8 cellular contexts compared by ENCODE assay signal in the genomic region with DNA sequence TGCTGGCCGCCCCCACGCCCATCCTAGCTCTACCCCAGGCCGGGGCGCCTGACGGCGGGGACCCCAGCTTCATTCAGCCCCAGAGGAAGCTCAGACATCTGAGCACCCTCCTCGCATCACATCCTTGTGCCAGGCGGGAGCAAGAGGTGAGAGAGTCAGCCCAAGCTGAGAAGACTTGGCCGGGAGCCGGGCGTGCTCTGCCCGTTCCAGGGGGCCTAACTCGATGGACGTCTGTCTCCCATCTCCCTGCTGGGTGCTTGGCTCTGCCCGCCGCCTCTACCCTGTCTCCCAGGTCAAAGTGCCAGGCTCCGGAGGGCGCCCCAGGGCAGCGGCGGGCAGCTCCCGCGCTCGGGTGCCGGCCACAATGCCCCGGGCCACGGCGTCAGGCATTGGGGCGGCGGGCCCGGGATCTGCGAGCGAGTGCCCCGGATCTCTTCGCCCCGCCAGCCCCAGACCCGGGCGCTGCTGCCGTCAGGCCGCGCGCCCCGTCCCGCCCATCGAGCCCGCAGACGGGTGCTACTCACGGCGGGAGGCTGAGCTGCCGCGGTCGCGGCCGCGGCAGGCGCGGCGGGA. TPM values are rescaled to one million over a fixed set of nuclear protein-coding genes. Genes with fewer than 3 reads are reported as not detected.
A peak's percentile ranks its signal among the peaks of the same experiment; 100 is the strongest.
DNase-seq lines count a peak whose midpoint lies in the region; ATAC-seq, FAIRE-seq and TF ChIP-seq lines count a peak whose summit lies in the region.

No MANE protein-coding gene starts in this region.

- 15% methylated on average over 57 of the region's 57 CpGs for whole genome bisulfite sequencing in HUES64
- WGBS in K562 (ENCODE audit: insufficient coverage, low coverage, missing lambda C conversion rate), result 62% methylated on average over 20 of the region's 57 CpGs
- 3% methylated on average over 5 of the region's 57 CpGs for WGBS in suprapubic skin

- no peak for FAIRE-seq in K562 (lab: Jason Lieb, UNC)

- in situ Hi-C loops in K562 (cut with MboI), result no loop called here

- H2AFZ ChIP-seq in K562 (ENCODE audit: low read depth, low read length), result peak overlapping the region; percentile 69

- no TSS peak for BruUV-seq in K562 (replicated peaks; lab: Mats Ljungman, UMichigan)

- H3K9ac ChIP-seq in HUES64 (ENCODE audit: low read depth, low read length), result peak overlapping the region; percentile 39
- peak overlapping the region in 1 of 2 experiments; percentile 96; a peak in 3 of 4 replicates for H3K9ac ChIP-seq in K562 (ENCODE audit: insufficient read depth in 1 of 2, low read depth in 2 of 2, low read length in 2 of 2)

- H3K4me3 Mint-ChIP-seq in activated T-cell treated with anti-CD3 and anti-CD28 coated beads, Interleukin-2, amount 50 U/mL, for 4 hours, result peak overlapping the region; percentile 70

- H3K27ac ChIP-seq in HUES64 (ENCODE audit: low read depth, low read length) (no peak overlapping the region), K562 (ENCODE audit: extremely low read depth, low read depth, low read length) (no peak overlapping the region), suprapubic skin (peak overlapping the region; percentile 52)

- peak overlapping the region; percentile 60 for H3K4me3 ChIP-seq in HUES64 (ENCODE audit: low read length)
- H3K4me3 ChIP-seq in K562, result peak overlapping the region; percentile 43
- H3K4me3 ChIP-seq in suprapubic skin, result peak overlapping the region; percentile 59

- no peaks in the 10 kb centered on the region for H3K9me3 ChIP-seq in HUES64 (ENCODE audit: insufficient read depth, low read depth, low read length)
- H3K9me3 ChIP-seq in K562 (replicated peaks; ENCODE audit: control insufficient read depth, insufficient read depth, low read depth, low read length), result no peaks in the 10 kb centered on the region
- no peaks in the 10 kb centered on the region for H3K9me3 ChIP-seq in suprapubic skin

- H3K79me2 ChIP-seq in K562 (ENCODE audit: control insufficient read depth, insufficient read depth, low read length), result no peaks in the 10 kb centered on the region

- ATAC-seq in activated T-cell treated with anti-CD3 and anti-CD28 coated beads, Interleukin-2, amount 50 U/mL, for 4 hours, result peak; percentile 67 to 72
- ATAC-seq in K562 (peak; percentile 45; the same call in 2 of the 3 replicates), left colon (peak; percentile 54)

- no peak for TF ChIP-seq POLR2A in K562 (conservative IDR thresholded peaks at IDR 0.05)
- no peak for TF ChIP-seq POLR2A in suprapubic skin (IDR thresholded peaks at IDR 0.05)

- H3K9me1 ChIP-seq in K562 (ENCODE audit: control insufficient read depth, insufficient read depth, low read length), result no peaks in the 10 kb centered on the region

- H3K4me1 ChIP-seq in HUES64 (ENCODE audit: insufficient read depth, low read length) (no peaks in the 10 kb centered on the region; the same call in 1 of the 2 replicates), K562 (replicated peaks in 1 of 2; ENCODE audit: control insufficient read depth in 2 of 2, insufficient read depth in 2 of 2, low read length in 2 of 2) (peaks cover 4 to 26% of the 10 kb centered on the region in 2 experiments; a peak in 3 of 5 replicates), suprapubic skin (peaks cover 19% of the 10 kb centered on the region)

- TF ChIP-seq CTCF in K562 (IDR thresholded peaks at IDR 0.05 in 2 of 3, conservative IDR thresholded peaks at IDR 0.05 in 1 of 3; ENCODE audit: insufficient read depth in 2 of 3, low read depth in 1 of 3, low read length in 3 of 3) (no peak), suprapubic skin (IDR thresholded peaks at IDR 0.05) (no peak)

- H3K9me3 Mint-ChIP-seq in activated T-cell treated with anti-CD3 and anti-CD28 coated beads, Interleukin-2, amount 50 U/mL, for 4 hours, result no peaks in the 10 kb centered on the region

- no peak for DNase-seq in activated T-cell treated with anti-CD3 and anti-CD28 coated beads, Interleukin-2, amount 50 U/mL, for 4 hours
- DNase-seq in activated T-cell treated with anti-CD3 and anti-CD28 coated beads, Interleukin-2, amount 50 U/mL, for 1 hour, result no peak
- DNase-seq in K562 (ENCODE audit: extremely low read depth in 1 of 4, low spot score in 3 of 4), result no peak
- DNase-seq in left colon, result peak in 1 of 2 donors; percentile 50
- no peak for DNase-seq in suprapubic skin (ENCODE audit: low spot score in 2 of 2)
- no peak for DNase-seq in CD1c-positive myeloid dendritic cell (ENCODE audit: extremely low spot score)
- no peak for DNase-seq in amniotic stem cell (lab: John Stamatoyannopoulos, UW)

- TF ChIP-seq EP300 in K562 (IDR thresholded peaks at IDR 0.05; ENCODE audit: low read length) (no peak), suprapubic skin (IDR thresholded peaks at IDR 0.05) (no peak)

- CTCF ChIA-PET in K562 (lab: Yijun Ruan, JAX; ENCODE audit: low intra/inter-chr PET ratio), result interaction anchor here (0.8 to 1.9 kb wide), 3 partner anchors 209 to 294 kb away, joined by 4 to 9 read pairs (median 5); no protein-coding TSS in a partner anchor

- peaks cover 3% of the 10 kb centered on the region for H3K27me3 Mint-ChIP-seq in activated T-cell treated with anti-CD3 and anti-CD28 coated beads, Interleukin-2, amount 50 U/mL, for 4 hours (ENCODE audit: low read depth)

- peaks cover 20% of the 10 kb centered on the region for H3K4me1 Mint-ChIP-seq in activated T-cell treated with anti-CD3 and anti-CD28 coated beads, Interleukin-2, amount 50 U/mL, for 4 hours (ENCODE audit: low read depth)

- peaks cover 48% of the 10 kb centered on the region for H3K27me3 ChIP-seq in HUES64 (ENCODE audit: insufficient read depth, low read length)
- H3K27me3 ChIP-seq in K562 (ENCODE audit: control insufficient read depth in 2 of 2, insufficient read depth in 2 of 2, low read length in 2 of 2), result no peaks in the 10 kb centered on the region
- H3K27me3 ChIP-seq in suprapubic skin, result no peaks in the 10 kb centered on the region

- H3K36me3 Mint-ChIP-seq in activated T-cell treated with anti-CD3 and anti-CD28 coated beads, Interleukin-2, amount 50 U/mL, for 4 hours (ENCODE audit: insufficient read depth), result no peaks in the 10 kb centered on the region

- peak overlapping the region; percentile 48 for H3K4me2 ChIP-seq in K562 (ENCODE audit: insufficient read depth, low read length)

- intact Hi-C loops in K562 (cut with micrococcal nuclease), result loop anchor here (1.0 to 5.0 kb wide), 6 partner anchors 41 to 294 kb away; no protein-coding TSS in a partner anchor
- intact Hi-C loops in left colon (cut with DNase I, micrococcal nuclease), result loop anchor here in 1 of 2 donors (10.0 kb wide), 1 partner anchor 101 kb away; no protein-coding TSS in a partner anchor

- H3K36me3 ChIP-seq in HUES64 (ENCODE audit: insufficient read depth, low read length), result no peaks in the 10 kb centered on the region
- H3K36me3 ChIP-seq in K562 (ENCODE audit: control insufficient read depth, insufficient read depth, low read length), result no peaks in the 10 kb centered on the region
- no peaks in the 10 kb centered on the region for H3K36me3 ChIP-seq in suprapubic skin

- no peaks in the 10 kb centered on the region for H4K20me1 ChIP-seq in K562 (replicated peaks; ENCODE audit: control insufficient read depth, insufficient read depth, low read length)

- TF ChIP-seq RAD21 in K562 (CRISPR knock-in tag; conservative IDR thresholded peaks at IDR 0.05 in 1 of 2, IDR thresholded peaks at IDR 0.05 in 1 of 2), result no peak

- POLR2A ChIA-PET in K562 (lab: Yijun Ruan, JAX), result interaction anchor here (0.6 to 0.8 kb wide), 5 partner anchors 21 to 432 kb away, joined by 3 to 5 read pairs (median 3); no protein-coding TSS in a partner anchor

RNA-seq across cellular contexts. Expression of a gene that starts 0.4 kb away (rescaled TPM):
- 1 to 10 TPM in 1 of 3 donors, under 1 TPM in 2; 0.40 to 1.1 (median 0.71) TPM for total RNA-seq in activated T-cell treated with anti-CD3 and anti-CD28 coated beads, Interleukin-2, amount 50 U/mL, for 4 hours
- polyA plus RNA-seq in HUES64 (2013, experiment 1 of 2), result 1.6 TPM
- polyA plus RNA-seq in HUES64 (2013, experiment 2 of 2), result 2.2 TPM
- 6.8 and 11.4 TPM in 2 replicates for total RNA-seq in K562 (2011; cell fraction: chromatin; rRNA removed; ENCODE audit: low replicate concordance)
- total RNA-seq in K562 (2011; cell fraction: nucleolus; rRNA removed), result 5.1 and 6.5 TPM in 2 replicates
- total RNA-seq in K562 (2011; cell fraction: nucleoplasm; rRNA removed), result 7.7 and 10.2 TPM in 2 replicates
- total RNA-seq in K562 (2014; rRNA removed) (2.2 and 3.3 TPM in 2 replicates), K562 (2014; rRNA removed; fragmentation: Illumina TruSeq; extraction: Trizol) (1.6 and 1.7 TPM in 2 replicates), K562 (2015; rRNA removed; fragmentation: Illumina TruSeq; extraction: Trizol) (1.3 and 2.2 TPM in 2 replicates), K562 (2021) (3.3 and 3.9 TPM in 2 replicates), left colon (10 to 100 TPM; 48.8 to 58.3 TPM), suprapubic skin (10 to 100 TPM; 13.1 to 30.8 (median 26.4) TPM)
- polyA plus RNA-seq in K562 (2011; rRNA removed) (2.9 and 5.2 TPM in 2 replicates), K562 (2014; fragmentation: Illumina TruSeq; extraction: Trizol) (1.4 and 1.9 TPM in 2 replicates), K562 (2014; fragmentation: Nextera tagmentation; extraction: Ambion mirVana) (under 1 TPM; 0.14 to 0.20 TPM), K562 (2014; rRNA removed) (3.5 and 3.6 TPM in 2 replicates)
- polyA plus RNA-seq in K562 (2011; cell fraction: cytosol; rRNA removed), result 2.5 and 5.4 TPM in 2 replicates
- 7.6 and 18.2 TPM in 2 replicates for polyA plus RNA-seq in K562 (2011; cell fraction: nucleus; rRNA removed)
- 1.7 and 4.1 TPM in 2 replicates for polyA plus RNA-seq in K562 (2012)
- 2.5 and 3.3 TPM in 2 replicates for polyA minus RNA-seq in K562 (2011; rRNA and poly(A)+ RNA removed)
- 2.2 and 2.9 TPM in 2 replicates for polyA minus RNA-seq in K562 (2011; cell fraction: cytosol; rRNA and poly(A)+ RNA removed)
- 3.6 and 5.4 TPM in 2 replicates for polyA minus RNA-seq in K562 (2011; cell fraction: nucleus; rRNA and poly(A)+ RNA removed)

RNA-seq across cellular contexts. Expression of a gene that starts 47.8 kb away (rescaled TPM):
- total RNA-seq in activated T-cell treated with anti-CD3 and anti-CD28 coated beads, Interleukin-2, amount 50 U/mL, for 4 hours, result 10 to 100 TPM; 37.5 to 45.4 (median 44.1) TPM
- polyA plus RNA-seq in HUES64 (2013, experiment 1 of 2), result 90.8 TPM
- 104 TPM for polyA plus RNA-seq in HUES64 (2013, experiment 2 of 2)
- 15.6 and 44.0 TPM in 2 replicates for total RNA-seq in K562 (2011; cell fraction: chromatin; rRNA removed; ENCODE audit: low replicate concordance)
- total RNA-seq in K562 (2011; cell fraction: nucleolus; rRNA removed), result 20.5 and 22.0 TPM in 2 replicates
- 45.9 and 58.2 TPM in 2 replicates for total RNA-seq in K562 (2011; cell fraction: nucleoplasm; rRNA removed)
- total RNA-seq in K562 (2014; rRNA removed), result 275 and 313 TPM in 2 replicates
- 251 and 275 TPM in 2 replicates for total RNA-seq in K562 (2014; rRNA removed; fragmentation: Illumina TruSeq; extraction: Trizol)
- total RNA-seq in K562 (2015; rRNA removed; fragmentation: Illumina TruSeq; extraction: Trizol), result 287 and 321 TPM in 2 replicates
- total RNA-seq in K562 (2021), result 161 and 181 TPM in 2 replicates
- polyA plus RNA-seq in K562 (2011; rRNA removed), result 189 and 280 TPM in 2 replicates
- 54.1 and 108 TPM in 2 replicates for polyA plus RNA-seq in K562 (2011; cell fraction: cytosol; rRNA removed)
- polyA plus RNA-seq in K562 (2011; cell fraction: nucleus; rRNA removed), result 34.6 and 53.7 TPM in 2 replicates
- polyA plus RNA-seq in K562 (2012), result 167 and 221 TPM in 2 replicates
- 223 and 243 TPM in 2 replicates for polyA plus RNA-seq in K562 (2014; fragmentation: Illumina TruSeq; extraction: Trizol)
- polyA plus RNA-seq in K562 (2014; fragmentation: Nextera tagmentation; extraction: Ambion mirVana), result 100 to 1,000 TPM; 354 to 408 TPM
- 381 and 429 TPM in 2 replicates for polyA plus RNA-seq in K562 (2014; rRNA removed)
- polyA minus RNA-seq in K562 (2011; rRNA and poly(A)+ RNA removed), result 45.9 and 50.0 TPM in 2 replicates
- polyA minus RNA-seq in K562 (2011; cell fraction: cytosol; rRNA and poly(A)+ RNA removed), result 23.8 and 27.5 TPM in 2 replicates
- 14.0 and 25.8 TPM in 2 replicates for polyA minus RNA-seq in K562 (2011; cell fraction: nucleus; rRNA and poly(A)+ RNA removed)
- 100 to 1,000 TPM in 1 of 2 donors, 10 to 100 TPM in 1; 86.5 to 106 TPM for total RNA-seq in left colon
- 10 to 100 TPM; 19.1 to 37.0 (median 21.8) TPM for total RNA-seq in suprapubic skin

RNA-seq across cellular contexts. Expression of a gene that starts 49.9 kb away (rescaled TPM):
- 10 to 100 TPM; 88.4 to 96.4 (median 93.6) TPM for total RNA-seq in activated T-cell treated with anti-CD3 and anti-CD28 coated beads, Interleukin-2, amount 50 U/mL, for 4 hours
- 48.6 TPM for polyA plus RNA-seq in HUES64 (2013, experiment 1 of 2)
- polyA plus RNA-seq in HUES64 (2013, experiment 2 of 2), result 46.7 TPM
- total RNA-seq in K562 (2011; cell fraction: chromatin; rRNA removed; ENCODE audit: low replicate concordance), result 111 and 159 TPM in 2 replicates
- total RNA-seq in K562 (2011; cell fraction: nucleolus; rRNA removed), result 71.4 and 72.4 TPM in 2 replicates
- total RNA-seq in K562 (2011; cell fraction: nucleoplasm; rRNA removed), result 79.0 and 93.2 TPM in 2 replicates
- total RNA-seq in K562 (2014; rRNA removed) (29.0 and 41.7 TPM in 2 replicates), K562 (2014; rRNA removed; fragmentation: Illumina TruSeq; extraction: Trizol) (51.0 and 56.4 TPM in 2 replicates), K562 (2015; rRNA removed; fragmentation: Illumina TruSeq; extraction: Trizol) (57.5 and 59.9 TPM in 2 replicates), K562 (2021) (94.0 and 105 TPM in 2 replicates), left colon (100 to 1,000 TPM; 103 to 110 TPM), suprapubic skin (10 to 100 TPM; 56.4 to 96.6 (median 68.6) TPM)
- polyA plus RNA-seq in K562 (2011; rRNA removed) (68.8 and 76.2 TPM in 2 replicates), K562 (2014; fragmentation: Illumina TruSeq; extraction: Trizol) (81.8 and 87.8 TPM in 2 replicates), K562 (2014; fragmentation: Nextera tagmentation; extraction: Ambion mirVana) (10 to 100 TPM; 11.0 to 18.6 TPM), K562 (2014; rRNA removed) (84.5 and 91.6 TPM in 2 replicates)
- polyA plus RNA-seq in K562 (2011; cell fraction: cytosol; rRNA removed), result 46.1 and 50.8 TPM in 2 replicates
- polyA plus RNA-seq in K562 (2011; cell fraction: nucleus; rRNA removed), result 87.7 and 120 TPM in 2 replicates
- 55.3 and 59.0 TPM in 2 replicates for polyA plus RNA-seq in K562 (2012)
- polyA minus RNA-seq in K562 (2011; rRNA and poly(A)+ RNA removed), result 54.5 and 59.3 TPM in 2 replicates
- 26.2 and 36.9 TPM in 2 replicates for polyA minus RNA-seq in K562 (2011; cell fraction: cytosol; rRNA and poly(A)+ RNA removed)
- 29.8 and 37.3 TPM in 2 replicates for polyA minus RNA-seq in K562 (2011; cell fraction: nucleus; rRNA and poly(A)+ RNA removed)
